ENCODE assay signal across 10 cellular contexts in the genomic region with DNA sequence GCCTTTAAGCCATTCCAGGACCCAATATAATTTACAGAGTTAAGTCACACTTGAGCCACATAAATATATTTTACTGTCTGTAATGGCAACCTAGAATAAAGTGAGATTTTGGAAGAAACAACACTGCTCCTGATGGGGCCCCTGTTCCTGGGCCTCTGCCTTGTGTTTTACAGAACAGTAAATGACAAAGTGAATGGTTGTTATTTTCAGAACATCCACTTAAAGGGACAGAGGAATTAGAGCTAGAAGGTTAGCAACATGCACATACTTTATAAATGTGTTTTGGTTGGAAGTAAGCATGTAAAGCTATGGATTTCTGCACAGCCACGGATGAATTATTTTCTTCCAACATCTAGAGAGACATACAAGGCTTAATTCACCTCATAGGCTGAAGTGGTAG. TPM values are rescaled to one million over a fixed set of nuclear protein-coding genes. Genes with fewer than 3 reads are reported as not detected.
DNase-seq lines count a peak whose midpoint lies in the region; ATAC-seq and TF ChIP-seq lines count a peak whose summit lies in the region.
"Had no signal": no experiment of that assay in that cellular context is flagged by ENCODE, and none has a peak within 500 bp of the region (broad histone marks: within the 10 kb centered on the region; RNA-seq: fewer than 3 reads in every experiment).

No MANE protein-coding gene starts in this region.

- intact Hi-C loops in vagina (cut with DNase I): loop anchor here (10.0 kb wide), 2 partner anchors 969 to 1099 kb away; no protein-coding TSS in a partner anchor

- H3K9me3 ChIP-seq in muscle layer of duodenum (ENCODE audit: control insufficient read depth in 1 of 2, low read length in 2 of 2): no peaks in the 10 kb centered on the region
- H3K9me3 ChIP-seq in vagina: no peaks in the 10 kb centered on the region
- no peaks in the 10 kb centered on the region for H3K9me3 ChIP-seq in MG63

- TF ChIP-seq POLR2A in vagina (IDR thresholded peaks at IDR 0.05): no peak

- no peak for DNase-seq in stimulated activated naive CD8-positive, alpha-beta T cell treated with anti-CD3 and anti-CD28 coated beads, Interleukin-15, Interleukin-2, amounts not matched to agents 100 U/mL and 50 U/mL, for 24 hours
- DNase-seq in brain microvascular endothelial cell (no peak), vagina (ENCODE audit: extremely low spot score in 2 of 2) (no peak), SW 1271 (lab: John Stamatoyannopoulos, UW) (no peak), MG63 (no peak)
- no peak for DNase-seq in stimulated activated CD4-positive, alpha-beta T cell treated with anti-CD3 and anti-CD28 coated beads, Interleukin-1b, Interleukin-23, amount 100 ng/mL, for 48 hours
- DNase-seq: central memory CD4-positive, alpha-beta T cell; NCI-H2081 treated with DMSO at 0.1 percent for 48 hours had no signal

- H3K27ac ChIP-seq in brain microvascular endothelial cell (peak overlapping the region; percentile 46), muscle layer of duodenum (ENCODE audit: low read length) (peak overlapping the region; percentile 92), vagina (peak overlapping the region; percentile 84)

- ATAC-seq in stimulated activated naive CD8-positive, alpha-beta T cell treated with anti-CD3 and anti-CD28 coated beads, Interleukin-15, Interleukin-2, amounts not matched to agents 100 U/mL and 50 U/mL, for 24 hours: no peak

- in situ Hi-C loops in brain microvascular endothelial cell (cut with HindIII; ENCODE audit: low pct_ligation_motif_present, low sequenced_read_pairs): no loop called here

- peak overlapping the region; percentile 97 for H3K4me3 Mint-ChIP-seq in stimulated activated naive CD8-positive, alpha-beta T cell treated with anti-CD3 and anti-CD28 coated beads, Interleukin-15, Interleukin-2, amounts not matched to agents 100 ng/mL and 50 ng/mL, for 24 hours

- peaks cover 75% of the 10 kb centered on the region for H3K36me3 Mint-ChIP-seq in stimulated activated naive CD8-positive, alpha-beta T cell treated with anti-CD3 and anti-CD28 coated beads, Interleukin-15, Interleukin-2, amounts not matched to agents 100 ng/mL and 50 ng/mL, for 24 hours (ENCODE audit: low read depth)

- no peaks in the 10 kb centered on the region for H3K27me3 Mint-ChIP-seq in stimulated activated naive CD8-positive, alpha-beta T cell treated with anti-CD3 and anti-CD28 coated beads, Interleukin-15, Interleukin-2, amounts not matched to agents 100 ng/mL and 50 ng/mL, for 24 hours

- H3K27ac Mint-ChIP-seq in stimulated activated naive CD8-positive, alpha-beta T cell treated with anti-CD3 and anti-CD28 coated beads, Interleukin-15, Interleukin-2, amounts not matched to agents 100 ng/mL and 50 ng/mL, for 24 hours: peak overlapping the region; percentile 99

- H3K9me3 Mint-ChIP-seq in stimulated activated naive CD8-positive, alpha-beta T cell treated with anti-CD3 and anti-CD28 coated beads, Interleukin-15, Interleukin-2, amounts not matched to agents 100 ng/mL and 50 ng/mL, for 24 hours: no peaks in the 10 kb centered on the region

- TF ChIP-seq CTCF in brain microvascular endothelial cell (IDR thresholded peaks at IDR 0.05; ENCODE audit: low read depth, low read length, missing control alignments): no peak
- TF ChIP-seq CTCF in vagina (IDR thresholded peaks at IDR 0.05): no peak

- H3K36me3 ChIP-seq in brain microvascular endothelial cell (replicated peaks) (peaks cover 19% of the 10 kb centered on the region), muscle layer of duodenum (ENCODE audit: control insufficient read depth in 1 of 2, insufficient read depth in 2 of 2, low read length in 2 of 2) (no peaks in the 10 kb centered on the region), vagina (no peaks in the 10 kb centered on the region), MG63 (no peaks in the 10 kb centered on the region)

- H3K4me3 ChIP-seq in brain microvascular endothelial cell (ENCODE audit: low read depth, low read length) (peak overlapping the region; percentile 85), muscle layer of duodenum (ENCODE audit: low read depth in 1 of 2, low read length in 2 of 2) (peak overlapping the region; percentile 94 to 95), vagina (peak overlapping the region; percentile 14 to 81), MG63 (no peak overlapping the region)

- no peaks in the 10 kb centered on the region for H3K27me3 ChIP-seq in brain microvascular endothelial cell (replicated peaks)
- H3K27me3 ChIP-seq in muscle layer of duodenum (ENCODE audit: low read depth, low read length): no peaks in the 10 kb centered on the region
- H3K27me3 ChIP-seq in vagina: no peaks in the 10 kb centered on the region
- no peaks in the 10 kb centered on the region for H3K27me3 ChIP-seq in MG63

- H3K4me1 Mint-ChIP-seq in stimulated activated naive CD8-positive, alpha-beta T cell treated with anti-CD3 and anti-CD28 coated beads, Interleukin-15, Interleukin-2, amounts not matched to agents 100 ng/mL and 50 ng/mL, for 24 hours (ENCODE audit: low read depth): peaks cover 50% of the 10 kb centered on the region

- H3K4me1 ChIP-seq in muscle layer of duodenum (ENCODE audit: control insufficient read depth in 1 of 2, insufficient read depth in 2 of 2, low read length in 2 of 2) (peaks cover 4 to 22% of the 10 kb centered on the region in 2 donors), vagina (peaks cover 30% of the 10 kb centered on the region)

RNA-seq across cellular contexts. Expression of a gene that starts 3.6 kb away (rescaled TPM):
- total RNA-seq in vagina: 19.4 TPM
- 1.2 and 2.1 TPM in 2 replicates for total RNA-seq in MG63 (2014; rRNA removed; shearing (Covaris generic); ENCODE audit: low replicate concordance)
